In the genomic region with DNA sequence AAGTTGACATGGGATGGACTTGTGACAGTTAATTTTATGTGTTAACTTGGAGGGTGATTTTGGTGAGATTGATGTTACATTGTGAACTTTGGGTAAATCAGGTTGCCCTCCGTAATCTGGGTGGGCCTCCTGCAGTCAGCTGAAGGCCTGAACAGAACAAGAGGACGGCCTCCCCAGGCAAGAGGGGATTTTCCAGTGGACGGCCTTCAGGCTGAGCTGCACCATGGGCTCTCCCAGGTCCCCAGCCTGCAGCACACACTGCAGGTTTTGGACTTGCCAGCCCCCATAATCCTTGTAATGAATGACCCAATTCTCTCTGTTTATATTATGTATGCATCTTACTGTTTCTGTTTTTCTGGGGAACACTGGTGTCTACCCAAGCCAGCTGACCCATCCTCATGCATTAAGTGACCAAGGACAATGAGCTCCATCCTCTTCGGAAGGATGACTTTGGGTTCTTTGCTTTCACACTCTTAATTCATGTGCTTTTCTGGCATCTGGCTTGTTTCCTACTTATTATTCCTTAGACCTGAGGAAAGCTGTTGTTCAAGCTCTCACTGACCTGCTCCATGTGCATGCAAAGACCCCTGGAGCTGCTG, we compare ENCODE assay signal across 35 cellular contexts.
DNase-seq lines count a peak whose midpoint lies in the region; ATAC-seq, FAIRE-seq and TF ChIP-seq lines count a peak whose summit lies in the region.
"Had no signal": no experiment of that assay in that cellular context is flagged by ENCODE, and none has a peak within 500 bp of the region (broad histone marks: within the 10 kb centered on the region; RNA-seq: fewer than 3 reads in every experiment).

No MANE protein-coding gene starts in this region.

- no peak overlapping the region for H3K4me2 ChIP-seq in HepG2 (ENCODE audit: low read depth, low read length)
- H3K4me2 ChIP-seq: A549, BLaER1 had no signal

- TF ChIP-seq EP300 in HepG2 (IDR thresholded peaks at IDR 0.05; ENCODE audit: low read depth in 2 of 2, low read length in 2 of 2): no peak
- TF ChIP-seq EP300 in HepG2 (CRISPR knock-in tag; IDR thresholded peaks at IDR 0.05; ENCODE audit: borderline replicate concordance): no peak

- H3K27me3 ChIP-seq in HepG2 (ENCODE audit: control insufficient read depth in 1 of 2, insufficient read depth in 2 of 2, low read length in 2 of 2) (no peaks in the 10 kb centered on the region), right lobe of liver (no peaks in the 10 kb centered on the region)
- H3K27me3 ChIP-seq: BE2C; BLaER1; BLaER1 treated with 17β-estradiol and CSF1 and Interleukin-3, amounts not matched to agents 10 nM and 100 nM had no signal

- TF ChIP-seq CTCF in HepG2 (CRISPR knock-in tag; IDR thresholded peaks at IDR 0.05): no peak
- no peak for TF ChIP-seq CTCF in right lobe of liver (IDR thresholded peaks at IDR 0.05)
- no peak for TF ChIP-seq CTCF in HEK293 (tag by site-specific recombination; IDR thresholded peaks at IDR 0.05)
- no peak for TF ChIP-seq CTCF in GM10248 (IDR thresholded peaks at IDR 0.05; ENCODE audit: control extremely low read depth, extremely low read depth, low read depth, missing control alignments)

- POLR2A ChIA-PET in HepG2 (lab: Yijun Ruan, JAX) (no interaction called here), HEK293 (lab: Yijun Ruan, JAX) (no interaction called here), GM10248 (lab: Yijun Ruan, JAX) (no interaction called here)

- intact Hi-C loops in HepG2 (cut with micrococcal nuclease; ENCODE audit: unreplicated experiment) (no loop called here), right lobe of liver (cut with DNase I) (no loop called here)

- no peak for TF ChIP-seq POLR2A in HepG2 (IDR thresholded peaks at IDR 0.05; ENCODE audit: insufficient read depth in 1 of 2, low read depth in 2 of 2, low read length in 2 of 2)
- TF ChIP-seq POLR2A in right lobe of liver (IDR thresholded peaks at IDR 0.05): no peak

- in situ Hi-C loops in HepG2 (cut with HindIII; ENCODE audit: extremely low pct_ligation_motif_present, low pct_unique_long_range_greater_than_20kb): no loop called here

- no peak overlapping the region for H2AFZ ChIP-seq in HepG2 (ENCODE audit: low read length)

- ATAC-seq in HepG2 (no peak), right lobe of liver (no peak)
- ATAC-seq: A549; CD8-positive, alpha-beta T cell had no signal

- FAIRE-seq in HepG2 (lab: Jason Lieb, UNC): no peak
- FAIRE-seq: A204.1, A549, D721Med had no signal

- TF ChIP-seq RAD21 in HepG2 (CRISPR knock-in tag; IDR thresholded peaks at IDR 0.05): no peak

- H4K20me1 ChIP-seq in HepG2 (ENCODE audit: insufficient read depth, low read length): no peaks in the 10 kb centered on the region
- H4K20me1 ChIP-seq: BLaER1; BLaER1 treated with 17β-estradiol and CSF1 and Interleukin-3, amounts not matched to agents 10 nM and 100 nM had no signal

- no TSS peak for BruUV-seq in HepG2 (replicated peaks; lab: Mats Ljungman, UMichigan)

- peak; percentile 11 for DNase-seq in activated CD8-positive, alpha-beta memory T cell treated with anti-CD3 and anti-CD28 coated beads for 24 hours
- no peak for DNase-seq in activated CD8-positive, alpha-beta memory T cell treated with anti-CD3 and anti-CD28 coated beads, Interleukin-2, amount 50 U/mL, for 48 hours
- no peak for DNase-seq in HepG2 (ENCODE audit: low spot score)
- DNase-seq in right lobe of liver: no peak
- peak; percentile 59 for DNase-seq in mesenteric fat pad (ENCODE audit: low spot score)
- DNase-seq in GM10248 (ENCODE audit: extremely low spot score): no peak
- no peak for DNase-seq in DMS53 treated with DMSO at 0.1 percent for 48 hours (lab: John Stamatoyannopoulos, UW; ENCODE audit: unreplicated experiment)
- DNase-seq: 8988T; ACHN; AML-193; BE2C; C1 segment of cervical spinal cord; Caco-2; Calu3; CD4-positive, alpha-beta memory T cell; CD4-positive, alpha-beta T cell; CD4-positive, CD25-positive, alpha-beta regulatory T cell; CD8-positive, alpha-beta memory T cell; CD8-positive, alpha-beta T cell; COR-L47; DMS 273 treated with DMSO at 0.1 percent for 48 hours; DMS153; DMS53; DMS79; DMS79 treated with DMSO at 0.1 percent for 48 hours; DND-41; EL had no signal

- H3K4me3 ChIP-seq in HepG2 (replicated peaks in 1 of 3; ENCODE audit: insufficient read depth in 1 of 3, low read depth in 2 of 3, low read length in 3 of 3): no peak overlapping the region
- no peak overlapping the region for H3K4me3 ChIP-seq in right lobe of liver
- H3K4me3 ChIP-seq in HEK293 (ENCODE audit: low read depth, low read length): no peak overlapping the region
- H3K4me3 ChIP-seq: A549; BLaER1; BLaER1 treated with 17β-estradiol and CSF1 and Interleukin-3, amounts not matched to agents 10 nM and 100 nM had no signal

- 96% methylated on average over 1 of the region's 4 CpGs for WGBS in HepG2 (ENCODE audit: low lambda C conversion rate)
- WGBS in right lobe of liver (ENCODE audit: insufficient coverage, low coverage, low lambda C conversion rate, missing lambda C conversion rate): 100% methylated on average over 1 of the region's 4 CpGs

- H3K9me3 ChIP-seq in HepG2 (ENCODE audit: low read length) (peaks cover 14% of the 10 kb centered on the region), right lobe of liver (no peaks in the 10 kb centered on the region), HEK293 (ENCODE audit: control insufficient read depth, insufficient read depth, low read depth, low read length) (no peaks in the 10 kb centered on the region; the same call in 1 of the 2 replicates)
- H3K9me3 ChIP-seq: A549, BE2C had no signal

- H3K4me1 ChIP-seq in HepG2 (ENCODE audit: insufficient read depth, low read length) (peaks cover 24% of the 10 kb centered on the region), right lobe of liver (no peaks in the 10 kb centered on the region), HEK293 (ENCODE audit: control insufficient read depth, insufficient read depth, low read length) (no peaks in the 10 kb centered on the region)
- H3K4me1 ChIP-seq: A549 had no signal

- CTCF ChIA-PET in HepG2 (lab: Yijun Ruan, JAX; ENCODE audit: low intra/inter-chr PET ratio, low total read pairs): no interaction called here
- CTCF ChIA-PET in HEK293 (lab: Yijun Ruan, JAX): no interaction called here
- CTCF ChIA-PET in GM10248 (lab: Yijun Ruan, JAX): no interaction called here

- H3K27ac ChIP-seq in HepG2 (ENCODE audit: extremely low read length, insufficient read depth, low read length) (no peak overlapping the region), right lobe of liver (no peak overlapping the region), HEK293 (ENCODE audit: extremely low read depth, low read depth, low read length) (no peak overlapping the region)
- H3K27ac ChIP-seq: 22Rv1; A549; BLaER1; BLaER1 treated with 17β-estradiol and CSF1 and Interleukin-3, amounts not matched to agents 10 nM and 100 nM; C4-2B had no signal

- H3K9ac ChIP-seq in HepG2 (ENCODE audit: insufficient read depth, low read depth, low read length): no peak overlapping the region
- H3K9ac ChIP-seq: BLaER1; BLaER1 treated with 17β-estradiol and CSF1 and Interleukin-3, amounts not matched to agents 10 nM and 100 nM had no signal

- H3K36me3 ChIP-seq in HepG2 (replicated peaks in 1 of 2; ENCODE audit: control insufficient read depth in 1 of 2, insufficient read depth in 2 of 2, low read length in 2 of 2): no peaks in the 10 kb centered on the region
- no peaks in the 10 kb centered on the region for H3K36me3 ChIP-seq in right lobe of liver
- no peaks in the 10 kb centered on the region for H3K36me3 ChIP-seq in HEK293 (ENCODE audit: control insufficient read depth in 2 of 2, insufficient read depth in 1 of 2, low read length in 2 of 2)
- H3K36me3 ChIP-seq: BE2C; BLaER1; BLaER1 treated with 17β-estradiol and CSF1 and Interleukin-3, amounts not matched to agents 10 nM and 100 nM had no signal

- H3K79me2 ChIP-seq in HepG2 (ENCODE audit: insufficient read depth, low read length): no peaks in the 10 kb centered on the region

TF ChIP-seq in HepG2, 621 proteins besides CTCF, POLR2A, EP300 and RAD21:
- TF ChIP-seq SYNCRIP (IDR thresholded peaks at IDR 0.05; ENCODE audit: insufficient read depth, low read depth, low read length) (no peak), TP53 (CRISPR knock-in tag; conservative IDR thresholded peaks at IDR 0.05) (no peak), ETV5 (CRISPR knock-in tag; IDR thresholded peaks at IDR 0.05; ENCODE audit: borderline replicate concordance) (no peak), ZNF564 (CRISPR knock-in tag; IDR thresholded peaks at IDR 0.05) (peak; percentile 100)

TF ChIP-seq in HEK293, 187 proteins besides CTCF, POLR2A, EP300 and RAD21 (continues in another document):
- TF ChIP-seq, protein P1, sequence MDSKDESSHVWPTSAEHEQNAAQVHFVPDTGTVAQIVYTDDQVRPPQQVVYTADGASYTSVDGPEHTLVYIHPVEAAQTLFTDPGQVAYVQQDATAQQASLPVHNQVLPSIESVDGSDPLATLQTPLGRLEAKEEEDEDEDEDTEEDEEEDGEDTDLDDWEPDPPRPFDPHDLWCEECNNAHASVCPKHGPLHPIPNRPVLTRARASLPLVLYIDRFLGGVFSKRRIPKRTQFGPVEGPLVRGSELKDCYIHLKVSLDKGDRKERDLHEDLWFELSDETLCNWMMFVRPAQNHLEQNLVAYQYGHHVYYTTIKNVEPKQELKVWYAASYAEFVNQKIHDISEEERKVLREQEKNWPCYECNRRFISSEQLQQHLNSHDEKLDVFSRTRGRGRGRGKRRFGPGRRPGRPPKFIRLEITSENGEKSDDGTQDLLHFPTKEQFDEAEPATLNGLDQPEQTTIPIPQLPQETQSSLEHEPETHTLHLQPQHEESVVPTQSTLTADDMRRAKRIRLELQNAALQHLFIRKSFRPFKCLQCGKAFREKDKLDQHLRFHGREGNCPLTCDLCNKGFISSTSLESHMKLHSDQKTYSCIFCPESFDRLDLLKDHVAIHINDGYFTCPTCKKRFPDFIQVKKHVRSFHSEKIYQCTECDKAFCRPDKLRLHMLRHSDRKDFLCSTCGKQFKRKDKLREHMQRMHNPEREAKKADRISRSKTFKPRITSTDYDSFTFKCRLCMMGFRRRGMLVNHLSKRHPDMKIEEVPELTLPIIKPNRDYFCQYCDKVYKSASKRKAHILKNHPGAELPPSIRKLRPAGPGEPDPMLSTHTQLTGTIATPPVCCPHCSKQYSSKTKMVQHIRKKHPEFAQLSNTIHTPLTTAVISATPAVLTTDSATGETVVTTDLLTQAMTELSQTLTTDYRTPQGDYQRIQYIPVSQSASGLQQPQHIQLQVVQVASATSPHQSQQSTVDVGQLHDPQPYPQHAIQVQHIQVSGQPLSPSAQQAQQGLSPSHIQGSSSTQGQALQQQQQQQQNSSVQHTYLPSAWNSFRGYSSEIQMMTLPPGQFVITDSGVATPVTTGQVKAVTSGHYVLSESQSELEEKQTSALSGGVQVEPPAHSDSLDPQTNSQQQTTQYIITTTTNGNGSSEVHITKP (tag by site-specific recombination; IDR thresholded peaks at IDR 0.05): no peak
- TF ChIP-seq TRIM28 (IDR thresholded peaks at IDR 0.05; ENCODE audit: borderline replicate concordance, low read length): peak; percentile 48; the same call in 1 of the 2 replicates

Comparison
In these comparisons a context has a peak if more than half of its experiments do, and no peak if none do; other contexts are left out.
1. DNase-seq: peak in activated CD8-positive, alpha-beta memory T cell treated with anti-CD3 and anti-CD28 coated beads for 24 hours (single experiment) and mesenteric fat pad (single experiment); none in activated CD8-positive, alpha-beta memory T cell treated with anti-CD3 and anti-CD28 coated beads, Interleukin-2, amount 50 U/mL, for 48 hours (single experiment), HepG2 (single experiment), right lobe of liver (0 of 3), GM10248 (single experiment) and DMS53 treated with DMSO at 0.1 percent for 48 hours (single experiment).